8 cellular contexts compared by ENCODE assay signal in the genomic region with DNA sequence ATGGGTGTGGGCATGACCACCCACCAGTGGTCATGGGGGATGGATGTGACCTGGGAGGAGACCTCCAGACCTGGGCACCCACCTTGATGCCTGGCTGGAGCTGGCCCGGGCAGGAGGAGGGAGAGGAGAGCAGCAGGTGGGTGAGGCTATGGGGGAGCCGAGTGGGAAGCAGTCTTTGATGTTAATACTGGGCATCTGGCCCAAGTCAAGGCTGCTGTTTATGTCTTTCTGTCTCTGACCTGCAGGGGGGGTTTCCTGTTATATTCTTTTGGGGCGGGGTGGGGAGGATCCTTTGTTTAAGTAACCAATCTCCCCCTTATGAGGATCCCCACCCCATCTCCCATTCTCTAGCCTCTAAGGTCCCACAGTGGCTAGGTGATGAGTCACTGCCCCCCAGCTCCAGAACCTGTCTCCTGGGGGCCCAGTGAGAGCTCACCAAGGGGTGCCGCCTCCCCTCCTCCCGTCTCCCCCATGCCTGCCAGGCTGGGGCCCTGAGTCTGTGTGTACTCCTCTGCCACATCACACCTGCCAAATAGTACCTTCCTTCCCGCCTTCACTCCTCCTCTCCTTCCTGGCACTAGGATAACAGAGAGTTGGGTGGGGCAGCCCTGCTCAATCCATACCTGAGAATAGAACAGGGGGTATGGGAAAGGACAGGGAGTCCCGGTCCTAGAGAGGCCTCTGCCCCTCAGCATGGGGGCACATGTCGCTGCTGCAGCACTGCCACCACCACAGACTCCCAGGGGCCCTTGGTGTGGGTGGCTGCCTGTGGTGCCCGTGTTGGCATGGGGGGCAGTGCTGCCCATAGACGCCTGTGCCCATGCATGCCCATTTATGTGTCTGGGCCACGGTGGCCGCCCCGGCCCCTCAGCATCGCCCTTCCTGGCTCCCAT. TPM values are rescaled to one million over a fixed set of nuclear protein-coding genes. Genes with fewer than 3 reads are reported as not detected.
DNase-seq lines count a peak whose midpoint lies in the region; ATAC-seq and TF ChIP-seq lines count a peak whose summit lies in the region.

No MANE protein-coding gene starts in this region.

- H3K4me2 ChIP-seq in H9 (ENCODE audit: insufficient read depth, insufficient read length, low read length) = peak overlapping the region; percentile 62

- no peaks in the 10 kb centered on the region for H3K79me2 ChIP-seq in H9 (ENCODE audit: insufficient read depth, low read length)

- no peak overlapping the region for H3K18ac ChIP-seq in H9 (ENCODE audit: insufficient read length, low read depth, low read length)

- peak; percentile 17; the same call in 1 of the 2 replicates for TF ChIP-seq CTCF in BE2C (IDR thresholded peaks at IDR 0.05; ENCODE audit: low read depth, low read length)
- peak; percentile 38 for TF ChIP-seq CTCF in H9 (conservative IDR thresholded peaks at IDR 0.05)
- peak in 4 of 7 experiments; percentile 12 to 30 (median 26) for TF ChIP-seq CTCF in body of pancreas (IDR thresholded peaks at IDR 0.05)
- TF ChIP-seq CTCF in liver (IDR thresholded peaks at IDR 0.05; ENCODE audit: low read depth, low read length, missing input control) = no peak
- TF ChIP-seq CTCF in tibial nerve (IDR thresholded peaks at IDR 0.05) = peak in 4 of 5 experiments; percentile 18 to 41 (median 30)

- no peaks in the 10 kb centered on the region for H3K79me1 ChIP-seq in H9 (ENCODE audit: insufficient read depth, low read depth, low read length, poor library complexity, severe bottlenecking)

- no peak overlapping the region for H3K27ac ChIP-seq in H9 (ENCODE audit: insufficient read length, low read depth, low read length)
- peak overlapping the region; percentile 90 to 98 (median 98) for H3K27ac ChIP-seq in body of pancreas
- peak overlapping the region; percentile 28 to 50 for H3K27ac ChIP-seq in liver (ENCODE audit: low read depth in 1 of 2, low read length in 2 of 2)
- peak overlapping the region; percentile 94 to 98 (median 96) for H3K27ac ChIP-seq in tibial nerve

- H2BK120ac ChIP-seq in H9 (ENCODE audit: low read depth, low read length, poor library complexity, severe bottlenecking) = no peak overlapping the region

- intact Hi-C loops in body of pancreas (cut with DNase I) = no loop called here

- no peak for TF ChIP-seq RAD21 in liver (IDR thresholded peaks at IDR 0.05)

- H4K91ac ChIP-seq in H9 (ENCODE audit: insufficient read length, low read depth, low read length) = no peak overlapping the region

- peak overlapping the region; percentile 32 to 58; a peak in 4 of 5 replicates for H3K4me3 Mint-ChIP-seq in H9

- H3K9me3 Mint-ChIP-seq in H9 = no peaks in the 10 kb centered on the region

- peak overlapping the region in 1 of 3 experiments; percentile 27; a peak in 2 of 7 replicates for H3K27ac Mint-ChIP-seq in H9

- H3K36me3 ChIP-seq in BE2C (peaks cover 3% of the 10 kb centered on the region), body of pancreas (replicated peaks in 1 of 2; ENCODE audit: insufficient read depth in 1 of 2, low read depth in 2 of 2) (no peaks in the 10 kb centered on the region), liver (ENCODE audit: control insufficient read depth in 4 of 4, insufficient read depth in 3 of 4, low read depth in 1 of 4, low read length in 3 of 4) (no peaks in the 10 kb centered on the region), tibial nerve (peaks cover 0 to 7% (median 0%) of the 10 kb centered on the region in 3 donors)

- TF ChIP-seq POLR2A in body of pancreas (IDR thresholded peaks at IDR 0.05) (peak in 2 of 3 donors; percentile 27 to 31), tibial nerve (IDR thresholded peaks at IDR 0.05) (no peak)

- no peak overlapping the region for H2AFZ ChIP-seq in H9 (ENCODE audit: low read length)

- no CpG with 5 or more reads among the region's 14 CpGs for whole genome bisulfite sequencing in H9 (ENCODE audit: extremely low coverage, insufficient read length, low lambda C conversion rate)
- 9 to 12% methylated on average over 9 to 14 of the region's 14 CpGs for WGBS in body of pancreas, 2 donors
- WGBS in liver = 62% methylated on average over 14 of the region's 14 CpGs
- 18 to 24% methylated on average over 11 to 14 of the region's 14 CpGs for WGBS in tibial nerve, 2 donors

- H2BK20ac ChIP-seq in H9 (ENCODE audit: low read depth, low read length, poor library complexity, severe bottlenecking) = no peak overlapping the region

- H4K20me1 ChIP-seq in H9 (ENCODE audit: control insufficient read depth, insufficient read depth, insufficient read length) = peaks cover 3% of the 10 kb centered on the region

- peaks cover 7% of the 10 kb centered on the region for H3K27me3 Mint-ChIP-seq in H9 (ENCODE audit: low read depth)

- H4K5ac ChIP-seq in H9 (ENCODE audit: insufficient read length, low read depth, low read length) = no peak overlapping the region

- no peak overlapping the region for H2BK5ac ChIP-seq in H9 (ENCODE audit: insufficient read length, low read length)

- no peak overlapping the region for H3K4ac ChIP-seq in H9 (ENCODE audit: low read depth, low read length)

- H3K14ac ChIP-seq in H9 (ENCODE audit: insufficient read depth, low read length) = no peak overlapping the region

- H3K9ac ChIP-seq in H9 (ENCODE audit: extremely low read depth, insufficient read length, low read length) (no peak overlapping the region), liver (ENCODE audit: low read depth in 1 of 2, low read length in 2 of 2) (no peak overlapping the region)

- peaks cover 0 to 4% (median 0%) of the 10 kb centered on the region in 3 experiments; a peak in 2 of 7 replicates for H3K36me3 Mint-ChIP-seq in H9 (ENCODE audit: insufficient read depth in 1 of 3, low read depth in 3 of 3)

- no peak for ATAC-seq in body of pancreas

- no peaks in the 10 kb centered on the region for H3K9me3 ChIP-seq in BE2C
- no peaks in the 10 kb centered on the region for H3K9me3 ChIP-seq in H9 (ENCODE audit: control insufficient read depth, low read depth, low read length)
- H3K9me3 ChIP-seq in body of pancreas = no peaks in the 10 kb centered on the region
- no peaks in the 10 kb centered on the region for H3K9me3 ChIP-seq in liver (ENCODE audit: control insufficient read depth in 4 of 4, low read length in 3 of 4)
- no peaks in the 10 kb centered on the region for H3K9me3 ChIP-seq in tibial nerve

- no peak overlapping the region for H2AK5ac ChIP-seq in H9 (ENCODE audit: insufficient read length, low read length)

- DNase-seq in BE2C = peak; percentile 35
- DNase-seq in H9 = peak; percentile 39
- DNase-seq in RPMI7951 (ENCODE audit: low read depth) = peak; percentile 48
- peak in 3 of 4 donors; percentile 63 to 79 (median 68) for DNase-seq in body of pancreas
- DNase-seq in tibial nerve (ENCODE audit: low spot score in 2 of 2) = peak in 1 of 2 donors; percentile 50
- no peak for DNase-seq in UCSD-AML1 (lab: John Stamatoyannopoulos, UW; ENCODE audit: unreplicated experiment)
- no peak for DNase-seq in activated CD4-positive, CD25-positive, alpha-beta regulatory T cell treated with anti-CD3 and anti-CD28 coated beads, Interleukin-2, amount 50 U/mL, for 72 hours

- H3K27me3 ChIP-seq in BE2C (no peaks in the 10 kb centered on the region), H9 (ENCODE audit: insufficient read depth, low read length) (peaks cover 2% of the 10 kb centered on the region; the same call in 1 of the 2 replicates), body of pancreas (no peaks in the 10 kb centered on the region), liver (ENCODE audit: control insufficient read depth in 4 of 4, insufficient read depth in 4 of 4, low read length in 3 of 4) (no peaks in the 10 kb centered on the region), tibial nerve (no peaks in the 10 kb centered on the region)

- H2BK12ac ChIP-seq in H9 (ENCODE audit: insufficient read length, low read depth, low read length) = no peak overlapping the region

- no peak overlapping the region for H3T11ph ChIP-seq in H9 (ENCODE audit: low read length)

- H3K56ac ChIP-seq in H9 (ENCODE audit: insufficient read length, low read depth, low read length) = no peak overlapping the region

- TF ChIP-seq EP300 in tibial nerve (IDR thresholded peaks at IDR 0.05) = no peak

- H2BK15ac ChIP-seq in H9 (ENCODE audit: low read depth, low read length) = no peak overlapping the region

- peaks cover 55 to 79% of the 10 kb centered on the region in 2 experiments for H3K4me1 Mint-ChIP-seq in H9

- H3K4me1 ChIP-seq in BE2C (peaks cover 62% of the 10 kb centered on the region), H9 (ENCODE audit: insufficient read depth, low read length) (peaks cover 24% of the 10 kb centered on the region), body of pancreas (peaks cover 90% of the 10 kb centered on the region), liver (ENCODE audit: control insufficient read depth in 4 of 4, insufficient read depth in 4 of 4, low read length in 3 of 4) (peaks cover 22 to 70% (median 45%) of the 10 kb centered on the region in 4 donors), tibial nerve (peaks cover 7 to 99% (median 94%) of the 10 kb centered on the region in 4 donors)

- no peak overlapping the region for H4K8ac ChIP-seq in H9 (replicated peaks; ENCODE audit: insufficient read length, low read depth, low read length)

- no peak overlapping the region for H3K23ac ChIP-seq in H9 (ENCODE audit: insufficient read length, low read depth, low read length)

- H3K4me3 ChIP-seq in BE2C (ENCODE audit: low read depth, low read length) (no peak overlapping the region), body of pancreas (no peak overlapping the region), liver (ENCODE audit: low read depth in 1 of 3, low read length in 3 of 3) (no peak overlapping the region), tibial nerve (peak overlapping the region; percentile 9 to 42 (median 28))

- H3K23me2 ChIP-seq in H9 (ENCODE audit: insufficient read length, low read depth, low read length, poor library complexity, severe bottlenecking) = peaks cover 6% of the 10 kb centered on the region

RNA-seq across cellular contexts. Expression of a gene that starts 7.2 kb away (rescaled TPM):
- 233 TPM for polyA plus RNA-seq in BE2C (2012; ENCODE audit: insufficient read depth, insufficient read length, low read depth)
- total RNA-seq in H9 (2021) = 9.8 and 10.1 TPM in 2 replicates
- total RNA-seq in RPMI7951 (2014; rRNA removed; shearing (Covaris generic)) = 16.3 and 20.0 TPM in 2 replicates
- 10 to 100 TPM; 37.9 to 61.6 TPM for total RNA-seq in body of pancreas
- 10 to 100 TPM in 1 of 2 donors, 1 to 10 TPM in 1; 8.5 to 10.3 TPM for total RNA-seq in liver
- polyA plus RNA-seq in liver = 1 to 10 TPM; 3.2 to 6.3 TPM
- 10 to 100 TPM; 65.4 to 86.1 (median 78.4) TPM for total RNA-seq in tibial nerve

RNA-seq across cellular contexts. Expression of a gene that starts 15.8 kb away (rescaled TPM):
- 173 TPM for polyA plus RNA-seq in BE2C (2012; ENCODE audit: insufficient read depth, insufficient read length, low read depth)
- 104 and 105 TPM in 2 replicates for total RNA-seq in H9 (2021)
- 44.9 and 47.8 TPM in 2 replicates for total RNA-seq in RPMI7951 (2014; rRNA removed; shearing (Covaris generic))
- total RNA-seq in body of pancreas = 10 to 100 TPM; 34.9 to 38.7 TPM
- 10 to 100 TPM; 31.0 to 37.1 TPM for total RNA-seq in liver
- polyA plus RNA-seq in liver = 10 to 100 TPM; 19.2 to 27.2 TPM
- 100 to 1,000 TPM in 2 of 4 donors, 10 to 100 TPM in 2; 55.1 to 146 (median 84.6) TPM for total RNA-seq in tibial nerve

RNA-seq across cellular contexts. Expression of a gene that starts 30.4 kb away (rescaled TPM):
- 24.5 TPM for polyA plus RNA-seq in BE2C (2012; ENCODE audit: insufficient read depth, insufficient read length, low read depth)
- total RNA-seq in H9 (2021) (8.6 and 8.7 TPM in 2 replicates), body of pancreas (1 to 10 TPM; 2.3 to 5.9 TPM), liver (1 to 10 TPM in 1 of 2 donors, under 1 TPM in 1; 0.84 to 2.3 TPM), tibial nerve (10 to 100 TPM; 16.8 to 48.2 (median 21.0) TPM)
- total RNA-seq in RPMI7951 (2014; rRNA removed; shearing (Covaris generic)) = 2.3 and 5.5 TPM in 2 replicates
- 10 to 100 TPM in 1 of 2 donors, 1 to 10 TPM in 1; 8.8 to 13.7 TPM for polyA plus RNA-seq in liver

RNA-seq across cellular contexts. Expression of a gene that starts 51.8 kb away (rescaled TPM):
- 119 TPM for polyA plus RNA-seq in BE2C (2012; ENCODE audit: insufficient read depth, insufficient read length, low read depth)
- total RNA-seq in H9 (2021) (101 and 105 TPM in 2 replicates), body of pancreas (100 to 1,000 TPM in 1 of 2 donors, 10 to 100 TPM in 1; 75.5 to 157 TPM), liver (10 to 100 TPM; 24.0 to 43.7 TPM), tibial nerve (100 to 1,000 TPM in 3 of 4 donors, 10 to 100 TPM in 1; 78.0 to 113 (median 107) TPM)
- 35.5 and 46.5 TPM in 2 replicates for total RNA-seq in RPMI7951 (2014; rRNA removed; shearing (Covaris generic))
- 10 to 100 TPM in 1 of 2 donors, 1 to 10 TPM in 1; 7.9 to 23.1 TPM for polyA plus RNA-seq in liver

RNA-seq across cellular contexts. Expression of a gene that starts 54.8 kb away (rescaled TPM):
- not detected for polyA plus RNA-seq in BE2C (2012; ENCODE audit: insufficient read depth, insufficient read length, low read depth)
- total RNA-seq in H9 (2021) = not detected in 2 replicates
- 0.49 TPM in 1 of 2 replicates, not detected in the other for total RNA-seq in RPMI7951 (2014; rRNA removed; shearing (Covaris generic))
- 1 to 10 TPM in 1 of 2 donors, under 1 TPM in 1; 0.78 to 1.6 TPM for total RNA-seq in body of pancreas
- not detected for total RNA-seq in liver
- polyA plus RNA-seq in liver = not detected
- total RNA-seq in tibial nerve = 1 to 10 TPM in 1 of 4 donors, under 1 TPM in 1, not detected in 2; 0.59 to 2.1 TPM

Comparison
In these comparisons a context has a peak if more than half of its experiments do, and no peak if none do; other contexts are left out.
1. DNase-seq: peak in BE2C (single experiment), H9 (single experiment), RPMI7951 (single experiment) and body of pancreas (3 of 4); none in UCSD-AML1 (single experiment) and activated CD4-positive, CD25-positive, alpha-beta regulatory T cell treated with anti-CD3 and anti-CD28 coated beads, Interleukin-2, amount 50 U/mL, for 72 hours (single experiment).
2. H3K4me3 ChIP-seq: peak in tibial nerve (4 of 4); none in BE2C (single experiment), body of pancreas (0 of 2) and liver (0 of 3).
3. POLR2A ChIP-seq: peak in body of pancreas (2 of 3); none in tibial nerve (0 of 2).